ENCODE assay signal across 1 cellular context in the genomic region with DNA sequence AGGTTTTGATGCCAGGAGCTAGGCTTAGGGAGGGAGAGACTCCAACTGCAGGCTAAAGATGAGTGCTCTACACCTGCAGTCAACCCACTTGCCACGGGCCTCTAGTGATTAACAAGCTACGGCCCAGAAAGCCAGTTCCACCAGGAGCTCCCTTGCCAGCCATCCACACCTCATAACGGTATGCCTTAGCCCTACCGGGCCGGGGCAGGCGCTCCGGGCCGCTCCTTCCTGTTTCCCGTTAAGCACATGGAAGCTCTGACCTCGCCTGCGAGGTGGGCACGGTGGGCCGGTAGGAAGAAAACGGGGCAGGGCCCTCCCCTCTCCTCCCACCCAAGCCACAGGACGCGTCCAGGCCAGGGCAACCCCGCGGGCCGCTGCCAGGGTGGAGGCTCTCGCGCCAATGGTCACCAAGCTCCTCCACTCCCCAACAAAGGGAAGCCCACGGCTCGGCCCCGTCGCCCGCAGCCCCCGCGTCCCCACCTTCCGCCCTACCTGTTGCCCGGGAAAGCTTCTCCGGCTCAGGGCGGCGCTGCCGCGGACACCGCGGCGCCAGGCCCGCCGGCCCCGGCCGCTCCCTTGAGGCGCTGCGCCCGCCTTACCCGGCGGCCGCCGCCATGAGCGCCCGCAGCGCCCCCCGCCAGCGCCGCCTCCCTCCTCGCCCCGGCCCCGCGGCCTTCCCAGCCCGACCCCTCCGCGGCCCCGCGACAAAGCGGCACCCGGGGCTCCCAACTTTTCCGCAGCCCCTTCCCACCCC.
TF ChIP-seq lines count a peak whose summit lies in the region.

No MANE protein-coding gene starts in this region.

TF ChIP-seq in K562, 482 proteins besides CTCF, POLR2A, EP300 and RAD21 (continued from another document):
- TF ChIP-seq CEBPG (CRISPR knock-in tag; IDR thresholded peaks at IDR 0.05) (peak; percentile 37; the same call in 1 of the 2 replicates), CEBPG (tag; conservative IDR thresholded peaks at IDR 0.05 in 1 of 2, IDR thresholded peaks at IDR 0.05 in 1 of 2) (no peak), HDAC1 (IDR thresholded peaks at IDR 0.05) (0 out of 4 replicates have a peak, but pooled peaks of 1 of the 2 experiments have one; percentile 24), NFXL1 (CRISPR knock-in tag; IDR thresholded peaks at IDR 0.05) (no peak), KAT7 (CRISPR knock-in tag; IDR thresholded peaks at IDR 0.05; ENCODE audit: borderline replicate concordance) (peak; percentile 79; the same call in 1 of the 2 replicates), BCOR (IDR thresholded peaks at IDR 0.05) (no peak), GABPB1 (CRISPR knock-in tag; IDR thresholded peaks at IDR 0.05) (no peak; the same call in 1 of the 2 replicates), SIN3B (IDR thresholded peaks at IDR 0.05; ENCODE audit: low read depth) (no peak; the same call in 1 of the 2 replicates), ATF1 (CRISPR knock-in tag; IDR thresholded peaks at IDR 0.05) (no peak), ATF1 (tag; IDR thresholded peaks at IDR 0.05) (no peak), CBFB (CRISPR knock-in tag; IDR thresholded peaks at IDR 0.05) (no peak)
- TF ChIP-seq, protein P1, sequence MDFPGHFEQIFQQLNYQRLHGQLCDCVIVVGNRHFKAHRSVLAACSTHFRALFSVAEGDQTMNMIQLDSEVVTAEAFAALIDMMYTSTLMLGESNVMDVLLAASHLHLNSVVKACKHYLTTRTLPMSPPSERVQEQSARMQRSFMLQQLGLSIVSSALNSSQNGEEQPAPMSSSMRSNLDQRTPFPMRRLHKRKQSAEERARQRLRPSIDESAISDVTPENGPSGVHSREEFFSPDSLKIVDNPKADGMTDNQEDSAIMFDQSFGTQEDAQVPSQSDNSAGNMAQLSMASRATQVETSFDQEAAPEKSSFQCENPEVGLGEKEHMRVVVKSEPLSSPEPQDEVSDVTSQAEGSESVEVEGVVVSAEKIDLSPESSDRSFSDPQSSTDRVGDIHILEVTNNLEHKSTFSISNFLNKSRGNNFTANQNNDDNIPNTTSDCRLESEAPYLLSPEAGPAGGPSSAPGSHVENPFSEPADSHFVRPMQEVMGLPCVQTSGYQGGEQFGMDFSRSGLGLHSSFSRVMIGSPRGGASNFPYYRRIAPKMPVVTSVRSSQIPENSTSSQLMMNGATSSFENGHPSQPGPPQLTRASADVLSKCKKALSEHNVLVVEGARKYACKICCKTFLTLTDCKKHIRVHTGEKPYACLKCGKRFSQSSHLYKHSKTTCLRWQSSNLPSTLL (IDR thresholded peaks at IDR 0.05), result no peak
- TF ChIP-seq, protein P2, sequence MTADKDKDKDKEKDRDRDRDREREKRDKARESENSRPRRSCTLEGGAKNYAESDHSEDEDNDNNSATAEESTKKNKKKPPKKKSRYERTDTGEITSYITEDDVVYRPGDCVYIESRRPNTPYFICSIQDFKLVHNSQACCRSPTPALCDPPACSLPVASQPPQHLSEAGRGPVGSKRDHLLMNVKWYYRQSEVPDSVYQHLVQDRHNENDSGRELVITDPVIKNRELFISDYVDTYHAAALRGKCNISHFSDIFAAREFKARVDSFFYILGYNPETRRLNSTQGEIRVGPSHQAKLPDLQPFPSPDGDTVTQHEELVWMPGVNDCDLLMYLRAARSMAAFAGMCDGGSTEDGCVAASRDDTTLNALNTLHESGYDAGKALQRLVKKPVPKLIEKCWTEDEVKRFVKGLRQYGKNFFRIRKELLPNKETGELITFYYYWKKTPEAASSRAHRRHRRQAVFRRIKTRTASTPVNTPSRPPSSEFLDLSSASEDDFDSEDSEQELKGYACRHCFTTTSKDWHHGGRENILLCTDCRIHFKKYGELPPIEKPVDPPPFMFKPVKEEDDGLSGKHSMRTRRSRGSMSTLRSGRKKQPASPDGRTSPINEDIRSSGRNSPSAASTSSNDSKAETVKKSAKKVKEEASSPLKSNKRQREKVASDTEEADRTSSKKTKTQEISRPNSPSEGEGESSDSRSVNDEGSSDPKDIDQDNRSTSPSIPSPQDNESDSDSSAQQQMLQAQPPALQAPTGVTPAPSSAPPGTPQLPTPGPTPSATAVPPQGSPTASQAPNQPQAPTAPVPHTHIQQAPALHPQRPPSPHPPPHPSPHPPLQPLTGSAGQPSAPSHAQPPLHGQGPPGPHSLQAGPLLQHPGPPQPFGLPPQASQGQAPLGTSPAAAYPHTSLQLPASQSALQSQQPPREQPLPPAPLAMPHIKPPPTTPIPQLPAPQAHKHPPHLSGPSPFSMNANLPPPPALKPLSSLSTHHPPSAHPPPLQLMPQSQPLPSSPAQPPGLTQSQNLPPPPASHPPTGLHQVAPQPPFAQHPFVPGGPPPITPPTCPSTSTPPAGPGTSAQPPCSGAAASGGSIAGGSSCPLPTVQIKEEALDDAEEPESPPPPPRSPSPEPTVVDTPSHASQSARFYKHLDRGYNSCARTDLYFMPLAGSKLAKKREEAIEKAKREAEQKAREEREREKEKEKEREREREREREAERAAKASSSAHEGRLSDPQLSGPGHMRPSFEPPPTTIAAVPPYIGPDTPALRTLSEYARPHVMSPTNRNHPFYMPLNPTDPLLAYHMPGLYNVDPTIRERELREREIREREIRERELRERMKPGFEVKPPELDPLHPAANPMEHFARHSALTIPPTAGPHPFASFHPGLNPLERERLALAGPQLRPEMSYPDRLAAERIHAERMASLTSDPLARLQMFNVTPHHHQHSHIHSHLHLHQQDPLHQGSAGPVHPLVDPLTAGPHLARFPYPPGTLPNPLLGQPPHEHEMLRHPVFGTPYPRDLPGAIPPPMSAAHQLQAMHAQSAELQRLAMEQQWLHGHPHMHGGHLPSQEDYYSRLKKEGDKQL (CRISPR knock-in tag; IDR thresholded peaks at IDR 0.05; ENCODE audit: borderline replicate concordance), result no peak
